Comparison of ENCODE assay signal across 31 cellular contexts in genomic region chr10:8424555-8425201, GRCh38.
DNase-seq lines count a peak whose midpoint lies in the region; ATAC-seq and TF ChIP-seq lines count a peak whose summit lies in the region.
"Had no signal": no experiment of that assay in that cellular context is flagged by ENCODE, and none has a peak within 500 bp of the region (broad histone marks: within the 10 kb centered on the region; RNA-seq: fewer than 3 reads in every experiment).

No MANE protein-coding gene starts in this region.

- no peak for TF ChIP-seq RAD21 in SK-N-SH (IDR thresholded peaks at IDR 0.05; ENCODE audit: low read length)

- H3K4me2 ChIP-seq in SK-N-SH = no peak overlapping the region
- H3K4me2 ChIP-seq: A549 had no signal

- no peaks in the 10 kb centered on the region for H3K27me3 Mint-ChIP-seq in activated T-cell treated with anti-CD3 and anti-CD28 coated beads, Interleukin-2, amount 50 U/mL, for 72 hours (ENCODE audit: low read depth)
- no peaks in the 10 kb centered on the region for H3K27me3 Mint-ChIP-seq in activated T-cell treated with anti-CD3 and anti-CD28 coated beads, Interleukin-2, amount 50 U/mL, for 24 hours
- H3K27me3 Mint-ChIP-seq in CD4-positive, alpha-beta memory T cell = no peaks in the 10 kb centered on the region
- H3K27me3 Mint-ChIP-seq in T-helper 2 cell treated with Interferon-gamma antibody and Interleukin-4, amounts not matched to agents 5 μg/mL and 100 μg/mL, for 36 hours (ENCODE audit: low read depth) = no peaks in the 10 kb centered on the region
- peaks cover 4 to 8% (median 5%) of the 10 kb centered on the region in 3 donors for H3K27me3 Mint-ChIP-seq in immature natural killer cell (ENCODE audit: low read depth in 3 of 3)
- H3K27me3 Mint-ChIP-seq: activated naive CD8-positive, alpha-beta T cell treated with anti-CD3 and anti-CD28 coated beads, Interleukin-2, amount 50 U/mL, for 24 hours; memory B cell had no signal

- TF ChIP-seq CTCF in SK-N-SH (IDR thresholded peaks at IDR 0.05) = no peak

- H3K79me2 ChIP-seq in SK-N-SH (ENCODE audit: insufficient read depth) = no peaks in the 10 kb centered on the region

- H3F3A ChIP-seq in SK-N-SH (replicated peaks; ENCODE audit: insufficient read depth) = no peaks in the 10 kb centered on the region

- no peak overlapping the region for H3K27ac Mint-ChIP-seq in activated T-cell treated with anti-CD3 and anti-CD28 coated beads, Interleukin-2, amount 50 U/mL, for 72 hours
- no peak overlapping the region for H3K27ac Mint-ChIP-seq in activated T-cell treated with anti-CD3 and anti-CD28 coated beads, Interleukin-2, amount 50 U/mL, for 24 hours
- peak overlapping the region; percentile 53 to 93 (median 88) for H3K27ac Mint-ChIP-seq in CD4-positive, alpha-beta memory T cell
- peak overlapping the region; percentile 67 for H3K27ac Mint-ChIP-seq in T-helper 2 cell treated with Interferon-gamma antibody and Interleukin-4, amounts not matched to agents 5 μg/mL and 100 μg/mL, for 36 hours
- H3K27ac Mint-ChIP-seq in immature natural killer cell = peak overlapping the region in 4 of 6 donors; percentile 19 to 51 (median 38)
- H3K27ac Mint-ChIP-seq: activated naive CD8-positive, alpha-beta T cell treated with anti-CD3 and anti-CD28 coated beads, Interleukin-2, amount 50 U/mL, for 24 hours; memory B cell had no signal

- intact Hi-C loops in CD4-positive, alpha-beta memory T cell (cut with micrococcal nuclease) = no loop called here

- H3K27me3 ChIP-seq in CD4-positive, alpha-beta memory T cell (ENCODE audit: insufficient read depth, low read length) = no peaks in the 10 kb centered on the region
- no peaks in the 10 kb centered on the region; the same call in 1 of the 2 replicates for H3K27me3 ChIP-seq in SK-N-SH (ENCODE audit: insufficient read depth)
- H3K27me3 ChIP-seq: testis had no signal

- no peak overlapping the region for H2AFZ ChIP-seq in SK-N-SH (ENCODE audit: low read depth)

- no peaks in the 10 kb centered on the region for H3K36me3 Mint-ChIP-seq in activated T-cell treated with anti-CD3 and anti-CD28 coated beads, Interleukin-2, amount 50 U/mL, for 72 hours (ENCODE audit: insufficient read depth in 2 of 2)
- H3K36me3 Mint-ChIP-seq in activated T-cell treated with anti-CD3 and anti-CD28 coated beads, Interleukin-2, amount 50 U/mL, for 24 hours (ENCODE audit: low read depth) = no peaks in the 10 kb centered on the region
- H3K36me3 Mint-ChIP-seq in CD4-positive, alpha-beta memory T cell = no peaks in the 10 kb centered on the region
- H3K36me3 Mint-ChIP-seq in T-helper 2 cell treated with Interferon-gamma antibody and Interleukin-4, amounts not matched to agents 5 μg/mL and 100 μg/mL, for 36 hours (ENCODE audit: low read depth) = peaks cover 7% of the 10 kb centered on the region
- H3K36me3 Mint-ChIP-seq in immature natural killer cell = peaks cover 0 to 6% (median 0%) of the 10 kb centered on the region in 3 donors
- H3K36me3 Mint-ChIP-seq: memory B cell had no signal

- ATAC-seq in activated T-cell treated with anti-CD3 and anti-CD28 coated beads, Interleukin-2, amount 50 U/mL, for 72 hours (replicated peaks in 1 of 2) = peak; percentile 58 to 67
- no peak for ATAC-seq in HG03342 (IDR thresholded peaks at IDR 0.05; ENCODE audit: unreplicated experiment)
- ATAC-seq: A549; activated naive CD8-positive, alpha-beta T cell treated with anti-CD3 and anti-CD28 coated beads, Interleukin-2, amount 50 U/mL, for 24 hours; pancreas; SK-N-SH treated with all-trans-retinoic acid at 6 μM for 48 hours had no signal

- no peaks in the 10 kb centered on the region for H3K9me2 ChIP-seq in SK-N-SH

- no peak for DNase-seq in activated T-cell treated with anti-CD3 and anti-CD28 coated beads, Interleukin-2, amount 50 U/mL, for 72 hours
- DNase-seq in activated T-cell treated with anti-CD3 and anti-CD28 coated beads, Interleukin-2, amount 50 U/mL, for 24 hours = no peak
- DNase-seq in CD4-positive, alpha-beta memory T cell = peak in 3 of 5 donors; percentile 51 to 55 (median 53)
- DNase-seq in T-helper 2 cell treated with Interferon-gamma antibody and Interleukin-4, amounts not matched to agents 5 μg/mL and 100 μg/mL, for 36 hours (ENCODE audit: low spot score) = no peak
- DNase-seq in immature natural killer cell = peak in 2 of 3 donors; percentile 6 to 33
- DNase-seq in Ammon's horn (ENCODE audit: low spot score) = no peak
- DNase-seq in SK-N-SH = no peak
- DNase-seq: activated CD4-positive, alpha-beta T cell treated with anti-CD3 and anti-CD28 coated beads, Interleukin-2, amount 50 U/mL, for 1 hour; activated CD8-positive, alpha-beta memory T cell treated with anti-CD3 and anti-CD28 coated beads, Interleukin-2, amount 50 U/mL, for 48 hours; activated naive CD8-positive, alpha-beta T cell treated with anti-CD3 and anti-CD28 coated beads, Interleukin-2, amount 50 U/mL, for 24 hours; DMS53; effector CD8-positive, alpha-beta T cell; H7; KG1; NCI-H2029 treated with DMSO at 0.1 percent for 48 hours; NCI-H2227 treated with DMSO at 0.1 percent for 48 hours; NCI-H526; NK-92 treated with Interleukin-12 subunit alpha and Interleukin-12 subunit beta, amount 100 ng/mL, for 24 hours; pancreas; retina; stimulated activated naive CD4-positive, alpha-beta T cell treated with Interleukin-2 at 50 U/mL for 16 hours; testis had no signal

- CTCF ChIA-PET in CD4-positive, alpha-beta memory T cell (lab: Charles Lee; ENCODE audit: partially characterized antibody) = no interaction called here
- CTCF ChIA-PET in SK-N-SH (lab: Yijun Ruan, JAX) = no interaction called here

- H3K4me1 Mint-ChIP-seq in activated T-cell treated with anti-CD3 and anti-CD28 coated beads, Interleukin-2, amount 50 U/mL, for 72 hours (ENCODE audit: low read depth) = peaks cover 23% of the 10 kb centered on the region
- peaks cover 13% of the 10 kb centered on the region for H3K4me1 Mint-ChIP-seq in activated T-cell treated with anti-CD3 and anti-CD28 coated beads, Interleukin-2, amount 50 U/mL, for 24 hours (ENCODE audit: low read depth)
- H3K4me1 Mint-ChIP-seq in CD4-positive, alpha-beta memory T cell = peaks cover 13 to 19% (median 14%) of the 10 kb centered on the region in 4 donors
- peaks cover 25% of the 10 kb centered on the region for H3K4me1 Mint-ChIP-seq in T-helper 2 cell treated with Interferon-gamma antibody and Interleukin-4, amounts not matched to agents 5 μg/mL and 100 μg/mL, for 36 hours (ENCODE audit: low read depth)
- peaks cover 10 to 14% of the 10 kb centered on the region in 2 donors for H3K4me1 Mint-ChIP-seq in immature natural killer cell
- H3K4me1 Mint-ChIP-seq: memory B cell, neural crest cell had no signal

- peaks cover 16% of the 10 kb centered on the region for H3K4me1 ChIP-seq in CD4-positive, alpha-beta memory T cell (ENCODE audit: insufficient read depth, low read length)
- H3K4me1 ChIP-seq in SK-N-SH (ENCODE audit: control insufficient read depth in 1 of 2, insufficient read depth in 2 of 2, low read depth in 1 of 2, low read length in 1 of 2) = no peaks in the 10 kb centered on the region
- H3K4me1 ChIP-seq: A549, pancreas, testis had no signal

- H3K9me3 ChIP-seq in CD4-positive, alpha-beta memory T cell (ENCODE audit: control insufficient read depth in 1 of 2, low read length in 2 of 2) = no peaks in the 10 kb centered on the region
- H3K9me3 ChIP-seq in SK-N-SH = no peaks in the 10 kb centered on the region
- H3K9me3 ChIP-seq: A549, pancreas, testis had no signal

- WGBS in SK-N-SH (ENCODE audit: low lambda C conversion rate) = 64% methylated on average over 3 of the region's 3 CpGs

- no peak overlapping the region for H3K9ac ChIP-seq in SK-N-SH

- POLR2A ChIA-PET in CD4-positive, alpha-beta memory T cell (lab: Charles Lee; ENCODE audit: partially characterized antibody) = no interaction called here
- POLR2A ChIA-PET in SK-N-SH (lab: Yijun Ruan, JAX) = no interaction called here

- no peak for TF ChIP-seq EP300 in SK-N-SH (IDR thresholded peaks at IDR 0.05; ENCODE audit: borderline replicate concordance in 1 of 2, low read depth in 1 of 2, low read length in 1 of 2)

- no peak overlapping the region for H3K4me3 Mint-ChIP-seq in activated T-cell treated with anti-CD3 and anti-CD28 coated beads, Interleukin-2, amount 50 U/mL, for 72 hours
- H3K4me3 Mint-ChIP-seq in activated T-cell treated with anti-CD3 and anti-CD28 coated beads, Interleukin-2, amount 50 U/mL, for 24 hours = no peak overlapping the region
- H3K4me3 Mint-ChIP-seq in CD4-positive, alpha-beta memory T cell = peak overlapping the region in 4 of 8 donors; percentile 4 to 44 (median 8)
- H3K4me3 Mint-ChIP-seq in T-helper 2 cell treated with Interferon-gamma antibody and Interleukin-4, amounts not matched to agents 5 μg/mL and 100 μg/mL, for 36 hours = peak overlapping the region; percentile 7
- no peak overlapping the region for H3K4me3 Mint-ChIP-seq in immature natural killer cell
- H3K4me3 Mint-ChIP-seq: activated naive CD8-positive, alpha-beta T cell treated with anti-CD3 and anti-CD28 coated beads, Interleukin-2, amount 50 U/mL, for 24 hours; memory B cell; neural crest cell had no signal

- no peak overlapping the region for H3K27ac ChIP-seq in CD4-positive, alpha-beta memory T cell (ENCODE audit: low read depth, low read length)
- no peak overlapping the region for H3K27ac ChIP-seq in SK-N-SH (ENCODE audit: low read depth in 2 of 2, low read length in 1 of 2)
- H3K27ac ChIP-seq: A549, coronary artery, epithelial cell of prostate, HL-60, pancreas, skin epidermis, testis had no signal

- H3K36me3 ChIP-seq in CD4-positive, alpha-beta memory T cell (ENCODE audit: insufficient read depth, low read length) = no peaks in the 10 kb centered on the region
- H3K36me3 ChIP-seq in SK-N-SH (replicated peaks in 1 of 2; ENCODE audit: control insufficient read depth in 1 of 2, insufficient read depth in 2 of 2, low read length in 1 of 2) = no peaks in the 10 kb centered on the region
- H3K36me3 ChIP-seq: pancreas had no signal

- no peak overlapping the region for H3K4me3 ChIP-seq in CD4-positive, alpha-beta memory T cell (ENCODE audit: low read length in 2 of 2)
- no peak overlapping the region for H3K4me3 ChIP-seq in SK-N-SH (ENCODE audit: low read depth in 2 of 2, low read length in 1 of 2)
- H3K4me3 ChIP-seq: A549, coronary artery, pancreas, skin epidermis, testis had no signal

- H4K20me1 ChIP-seq in SK-N-SH (ENCODE audit: insufficient read depth) = no peaks in the 10 kb centered on the region

- H3K9me3 Mint-ChIP-seq in activated T-cell treated with anti-CD3 and anti-CD28 coated beads, Interleukin-2, amount 50 U/mL, for 72 hours = no peaks in the 10 kb centered on the region
- H3K9me3 Mint-ChIP-seq in activated T-cell treated with anti-CD3 and anti-CD28 coated beads, Interleukin-2, amount 50 U/mL, for 24 hours = no peaks in the 10 kb centered on the region
- H3K9me3 Mint-ChIP-seq in CD4-positive, alpha-beta memory T cell = no peaks in the 10 kb centered on the region
- H3K9me3 Mint-ChIP-seq in T-helper 2 cell treated with Interferon-gamma antibody and Interleukin-4, amounts not matched to agents 5 μg/mL and 100 μg/mL, for 36 hours = no peaks in the 10 kb centered on the region
- H3K9me3 Mint-ChIP-seq in immature natural killer cell = no peaks in the 10 kb centered on the region
- H3K9me3 Mint-ChIP-seq: activated naive CD8-positive, alpha-beta T cell treated with anti-CD3 and anti-CD28 coated beads, Interleukin-2, amount 50 U/mL, for 24 hours; memory B cell; neural crest cell had no signal

TF ChIP-seq in SK-N-SH, 30 proteins besides CTCF, POLR2A, EP300 and RAD21 (continues in another document):
- no peak for TF ChIP-seq MXI1 (IDR thresholded peaks at IDR 0.05; ENCODE audit: low read depth, low read length)

Comparison
In these comparisons a context has a peak if more than half of its experiments do, and no peak if none do; other contexts are left out.
1. DNase-seq: peak in CD4-positive, alpha-beta memory T cell (3 of 5) and immature natural killer cell (2 of 3); none in activated T-cell treated with anti-CD3 and anti-CD28 coated beads, Interleukin-2, amount 50 U/mL, for 72 hours (0 of 2), activated T-cell treated with anti-CD3 and anti-CD28 coated beads, Interleukin-2, amount 50 U/mL, for 24 hours (single experiment), T-helper 2 cell treated with Interferon-gamma antibody and Interleukin-4, amounts not matched to agents 5 μg/mL and 100 μg/mL, for 36 hours (single experiment), Ammon's horn (single experiment) and SK-N-SH (single experiment).
2. H3K27ac Mint-ChIP-seq: peak in CD4-positive, alpha-beta memory T cell (7 of 7), T-helper 2 cell treated with Interferon-gamma antibody and Interleukin-4, amounts not matched to agents 5 μg/mL and 100 μg/mL, for 36 hours (single experiment) and immature natural killer cell (4 of 6); none in activated T-cell treated with anti-CD3 and anti-CD28 coated beads, Interleukin-2, amount 50 U/mL, for 72 hours (single experiment) and activated T-cell treated with anti-CD3 and anti-CD28 coated beads, Interleukin-2, amount 50 U/mL, for 24 hours (single experiment).